ENCODE assay signal across 8 cellular contexts in genomic region chr17:59565171-59565958, GRCh38. TPM values are rescaled to one million over a fixed set of nuclear protein-coding genes. Genes with fewer than 3 reads are reported as not detected.
DNase-seq lines count a peak whose midpoint lies in the region; ATAC-seq, FAIRE-seq and TF ChIP-seq lines count a peak whose summit lies in the region.

Gene DHX40, plus strand, starts transcription at chr17:59565610. Its CDS starts 62 bp downstream, at chr17:59565672.

- in situ Hi-C loops in GM18951 (cut with MboI; ENCODE audit: low sequenced_read_pairs, unreplicated experiment): no loop called here

- H2AFZ ChIP-seq in keratinocyte (ENCODE audit: control insufficient read depth, low read length): peak within 1 kb of the TSS; percentile 100

- H3K4me1 ChIP-seq in keratinocyte (ENCODE audit: control insufficient read depth, extremely low read depth, insufficient read depth, low read length): peaks cover 7% of the 10 kb centered on the region

- H3K27me3 ChIP-seq in keratinocyte (ENCODE audit: control insufficient read depth, extremely low read depth, insufficient read depth, low read length): no peaks in the 10 kb centered on the region

- no peaks in the 10 kb centered on the region for H3K36me3 ChIP-seq in keratinocyte (ENCODE audit: control insufficient read depth in 2 of 2, extremely low read depth in 1 of 2, insufficient read depth in 2 of 2, low read length in 2 of 2)

- peak within 1 kb of the TSS; percentile 92 for H3K4me2 ChIP-seq in keratinocyte (ENCODE audit: control insufficient read depth, extremely low read depth, insufficient read depth, low read depth, low read length)

- peak within 1 kb of the TSS; percentile 89 for H3K9ac ChIP-seq in keratinocyte (ENCODE audit: control insufficient read depth, extremely low read depth, insufficient read depth, low read length)

- peaks cover 8% of the 10 kb centered on the region for H3K79me2 ChIP-seq in keratinocyte (ENCODE audit: control insufficient read depth, insufficient read depth, low read length)

- POLR2A ChIA-PET in AG04449 (lab: Yijun Ruan, JAX): interaction anchor here (1.2 kb wide), 1 partner anchor 54 kb away, joined by 4 read pairs; the partner anchor contains the start of gene CLTC

- dilution Hi-C loops in keratinocyte (cut with MboI; ENCODE audit: extremely low pct_ligation_motif_present, low sequenced_read_pairs): no loop called here

- H3K4me3 ChIP-seq in AG04449 (ENCODE audit: low read depth, low read length) (peak within 1 kb of the TSS; percentile 100), keratinocyte (ENCODE audit: control insufficient read depth in 2 of 3, extremely low read depth in 1 of 3, insufficient read depth in 2 of 3, low read depth in 1 of 3, low read length in 3 of 3) (peak within 1 kb of the TSS; percentile 94 to 98 (median 98))

- H3K9me3 ChIP-seq in keratinocyte (ENCODE audit: control insufficient read depth, low read depth, low read length): peaks cover 2% of the 10 kb centered on the region

- H3K27ac ChIP-seq in keratinocyte (ENCODE audit: control insufficient read depth, insufficient read depth, low read length): peak within 1 kb of the TSS; percentile 86

- no peaks in the 10 kb centered on the region for H4K20me1 ChIP-seq in keratinocyte (ENCODE audit: control insufficient read depth, extremely low read depth, insufficient read depth, low read length)

- FAIRE-seq in keratinocyte (lab: Jason Lieb, UNC): no peak

- DNase-seq in AG04449 (ENCODE audit: low read depth, low spot score): peak; percentile 74
- DNase-seq in NCI-H460 (ENCODE audit: extremely low read depth, low read depth): peak; percentile 90
- peak; percentile 93 for DNase-seq in activated CD4-positive, CD25-positive, alpha-beta regulatory T cell treated with anti-CD3 and anti-CD28 coated beads, Interleukin-2, amount 50 U/mL, for 72 hours
- peak; percentile 93 for DNase-seq in cerebellar cortex (ENCODE audit: low spot score)
- DNase-seq in keratinocyte (ENCODE audit: low read depth, low spot score): peak; percentile 59
- DNase-seq in stimulated activated CD4-positive, alpha-beta T cell treated with anti-CD3 and anti-CD28 coated beads, Interleukin-12 subunit alpha, Interleukin-12 subunit beta, amount 100 ng/mL, for 48 hours (ENCODE audit: low read depth in 2 of 3, low spot score in 1 of 3): peak; percentile 94 to 95 (median 94)

- no peaks in the 10 kb centered on the region for H3K9me1 ChIP-seq in keratinocyte (ENCODE audit: control insufficient read depth, extremely low read depth, insufficient read depth, low read length)

- peak; percentile 89 for ATAC-seq in HG03342 (IDR thresholded peaks at IDR 0.05; ENCODE audit: unreplicated experiment)

- CTCF ChIA-PET in AG04449 (lab: Yijun Ruan, JAX): interaction anchor here (1.3 to 3.6 kb wide), 3 partner anchors 44 to 255 kb away, joined by 4 to 13 read pairs (median 6); no protein-coding TSS in a partner anchor

- TF ChIP-seq POLR2A in GM18951 (IDR thresholded peaks at IDR 0.05; ENCODE audit: extremely low read depth, insufficient read depth, insufficient read length): peak; percentile 67

- TF ChIP-seq CTCF in AG04449 (IDR thresholded peaks at IDR 0.05; ENCODE audit: insufficient read depth, low read length, missing control alignments): no peak
- TF ChIP-seq CTCF in keratinocyte (optimal IDR thresholded peaks at IDR 0.05 in 1 of 3, IDR thresholded peaks at IDR 0.05 in 1 of 3, conservative IDR thresholded peaks at IDR 0.05 in 1 of 3; ENCODE audit: extremely low read depth in 1 of 3, insufficient read depth in 2 of 3, low read length in 3 of 3): no peak

RNA-seq across cellular contexts. Expression of gene DHX40, which starts in this region (rescaled TPM):
- 76.7 and 78.2 TPM in 2 replicates for total RNA-seq in NCI-H460 (2014; rRNA removed; shearing (Covaris generic))
- 24.6 and 44.3 TPM in 2 replicates for polyA plus RNA-seq in NCI-H460 (2014; cell fraction: nucleus; rRNA removed)
- 19.6 to 30.7 TPM (median 20.4 TPM) in 3 replicates for polyA plus RNA-seq in keratinocyte
- polyA plus RNA-seq in keratinocyte (2011; ENCODE audit: low read depth): 14.3 TPM
- polyA plus RNA-seq in keratinocyte (2011; cell fraction: cytosol; rRNA removed): 16.0 and 26.7 TPM in 2 replicates
- 15.2 and 21.2 TPM in 2 replicates for polyA plus RNA-seq in keratinocyte (2011; cell fraction: nucleus; rRNA removed)
- 16.0 and 19.8 TPM in 2 replicates for polyA plus RNA-seq in keratinocyte (2012; ENCODE audit: low replicate concordance)
- polyA minus RNA-seq in keratinocyte: 8.2 to 29.9 TPM (median 16.9 TPM) in 3 replicates
- 53.7 TPM for polyA minus RNA-seq in keratinocyte (2011; cell fraction: cytosol; rRNA and poly(A)+ RNA removed)
- 12.2 and 19.3 TPM in 2 replicates for polyA minus RNA-seq in keratinocyte (2011; cell fraction: nucleus; rRNA and poly(A)+ RNA removed)

Comparison
In these comparisons a context has a peak if more than half of its experiments do, and no peak if none do; other contexts are left out.
1. Peak in every context shown above with its lines: DNase-seq, ATAC-seq, H3K4me3 ChIP-seq and H3K27ac ChIP-seq.